ENCODE assay signal across 7 cellular contexts in the genomic region with DNA sequence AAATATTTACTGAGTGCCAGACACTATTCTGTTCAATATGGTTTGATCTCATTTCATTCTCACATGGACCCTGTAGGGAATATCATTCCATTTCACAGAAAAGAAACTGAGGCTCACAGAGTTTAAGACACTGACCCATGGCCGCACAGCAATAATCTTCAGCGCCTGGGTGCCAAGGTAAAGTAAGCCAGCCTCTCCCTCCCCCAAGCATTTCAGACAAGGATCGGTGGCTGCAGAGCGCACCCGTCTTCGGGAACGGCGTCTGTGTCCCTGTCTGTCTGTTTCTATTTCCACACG. TPM values are rescaled to one million over a fixed set of nuclear protein-coding genes. Genes with fewer than 3 reads are reported as not detected.
DNase-seq lines count a peak whose midpoint lies in the region; TF ChIP-seq lines count a peak whose summit lies in the region.

No MANE protein-coding gene starts in this region.

- H3K36me3 ChIP-seq in GM23248 (ENCODE audit: low read depth) (no peaks in the 10 kb centered on the region), SJSA1 (peaks cover 5% of the 10 kb centered on the region), sigmoid colon (no peaks in the 10 kb centered on the region)

- intact Hi-C loops in sigmoid colon (cut with DNase I), result no loop called here

- DNase-seq in GM23248 (no peak), SJSA1 (ENCODE audit: low read depth in 1 of 2, low spot score in 2 of 2) (no peak), fibroblast of pulmonary artery (ENCODE audit: low read depth) (no peak), sigmoid colon (no peak), NCI-H2196 treated with DMSO at 0.1 percent for 48 hours (lab: John Stamatoyannopoulos, UW; ENCODE audit: unreplicated experiment) (no peak), NCI-H2196 (lab: John Stamatoyannopoulos, UW; ENCODE audit: unreplicated experiment) (no peak)
- no peak for DNase-seq in central memory CD4-positive, alpha-beta T cell

- no peak for TF ChIP-seq EP300 in sigmoid colon (IDR thresholded peaks at IDR 0.05)

- peak overlapping the region; percentile 72 for H3K9ac ChIP-seq in GM23248

- no peaks in the 10 kb centered on the region for H4K20me1 ChIP-seq in GM23248 (ENCODE audit: insufficient read depth)

- peak overlapping the region; percentile 98 for H2AFZ ChIP-seq in GM23248

- in situ Hi-C loops in GM23248 (cut with MboI), result no loop called here

- H3K27me3 ChIP-seq in GM23248 (replicated peaks; ENCODE audit: insufficient read depth) (peaks cover 11% of the 10 kb centered on the region; the same call in 1 of the 2 replicates), SJSA1 (replicated peaks) (no peaks in the 10 kb centered on the region), sigmoid colon (peaks cover 48 to 64% (median 51%) of the 10 kb centered on the region in 3 donors)

- H3K9me3 ChIP-seq in GM23248 (ENCODE audit: low read depth) (no peaks in the 10 kb centered on the region), SJSA1 (replicated peaks) (peaks cover 3% of the 10 kb centered on the region; the same call in 1 of the 2 replicates), sigmoid colon (peaks cover 0 to 4% (median 0%) of the 10 kb centered on the region in 4 donors)

- 7% methylated on average over 9 of the region's 9 CpGs for WGBS in GM23248 (ENCODE audit: low coverage in 1 of 2, low lambda C conversion rate in 2 of 2, missing lambda C conversion rate in 2 of 2), 2 experiments
- 5 to 10% methylated on average over 9 of the region's 9 CpGs for WGBS in sigmoid colon, 2 donors

- no peak for TF ChIP-seq CTCF in fibroblast of pulmonary artery (IDR thresholded peaks at IDR 0.05; ENCODE audit: low read length, missing control alignments)
- TF ChIP-seq CTCF in sigmoid colon (IDR thresholded peaks at IDR 0.05), result no peak

- no peak overlapping the region for H3K27ac ChIP-seq in GM23248
- H3K27ac ChIP-seq in SJSA1, result peak overlapping the region; percentile 52
- peak overlapping the region in 1 of 4 donors; percentile 37 for H3K27ac ChIP-seq in sigmoid colon

- no peak for TF ChIP-seq POLR2A in sigmoid colon (IDR thresholded peaks at IDR 0.05)

- peak overlapping the region; percentile 92 for H3K4me2 ChIP-seq in GM23248 (ENCODE audit: unreplicated experiment)

- no peaks in the 10 kb centered on the region for H3K9me2 ChIP-seq in GM23248 (ENCODE audit: insufficient read depth)

- H3K4me3 ChIP-seq in GM23248 (peak overlapping the region; percentile 84), SJSA1 (peak overlapping the region; percentile 50), fibroblast of pulmonary artery (replicated peaks; ENCODE audit: low read depth, low read length) (peak overlapping the region; percentile 66), sigmoid colon (peak overlapping the region in 3 of 4 donors; percentile 26 to 46 (median 34))

- H3K79me2 ChIP-seq in GM23248 (ENCODE audit: insufficient read depth), result no peaks in the 10 kb centered on the region

- peaks cover 7% of the 10 kb centered on the region; the same call in 1 of the 2 replicates for H3K4me1 ChIP-seq in GM23248 (ENCODE audit: insufficient read depth)
- H3K4me1 ChIP-seq in SJSA1 (replicated peaks), result peaks cover 64% of the 10 kb centered on the region
- H3K4me1 ChIP-seq in sigmoid colon, result peaks cover 0 to 43% (median 39%) of the 10 kb centered on the region in 4 donors

- H3F3A ChIP-seq in GM23248 (ENCODE audit: insufficient read depth), result peaks cover 18% of the 10 kb centered on the region; the same call in 1 of the 2 replicates

RNA-seq across cellular contexts. Expression of gene PDE4A, which starts 4.3 kb away (rescaled TPM):
- total RNA-seq in GM23248 (2014; rRNA removed; shearing (Covaris generic)), result 2.4 and 4.7 TPM in 2 replicates
- 15.9 and 17.4 TPM in 2 replicates for polyA plus RNA-seq in GM23248 (2016; fragmentation: Nextera tagmentation; extraction: Ambion mirVana)
- 6.9 and 11.5 TPM in 2 replicates for total RNA-seq in SJSA1 (2014; rRNA removed; shearing (Covaris generic))
- total RNA-seq in sigmoid colon, result 10 to 100 TPM in 3 of 4 donors, 1 to 10 TPM in 1; 7.6 to 14.7 (median 12.9) TPM
- 1 to 10 TPM; 4.2 to 7.2 (median 6.2) TPM for polyA plus RNA-seq in sigmoid colon

RNA-seq across cellular contexts. Expression of gene CDC37, which starts 12.7 kb away (rescaled TPM):
- 268 and 301 TPM in 2 replicates for total RNA-seq in GM23248 (2014; rRNA removed; shearing (Covaris generic))
- polyA plus RNA-seq in GM23248 (2016; fragmentation: Nextera tagmentation; extraction: Ambion mirVana) (288 and 291 TPM in 2 replicates), sigmoid colon (100 to 1,000 TPM; 129 to 294 (median 146) TPM)
- total RNA-seq in SJSA1 (2014; rRNA removed; shearing (Covaris generic)), result 284 and 367 TPM in 2 replicates
- 100 to 1,000 TPM; 106 to 144 (median 118) TPM for total RNA-seq in sigmoid colon

RNA-seq across cellular contexts. Expression of gene TYK2, which starts 35.7 kb away (rescaled TPM):
- 64.1 and 85.5 TPM in 2 replicates for total RNA-seq in GM23248 (2014; rRNA removed; shearing (Covaris generic))
- polyA plus RNA-seq in GM23248 (2016; fragmentation: Nextera tagmentation; extraction: Ambion mirVana), result 54.3 and 60.4 TPM in 2 replicates
- 62.3 and 72.4 TPM in 2 replicates for total RNA-seq in SJSA1 (2014; rRNA removed; shearing (Covaris generic))
- total RNA-seq in sigmoid colon, result 100 to 1,000 TPM in 1 of 4 donors, 10 to 100 TPM in 3; 36.7 to 125 (median 50.3) TPM
- polyA plus RNA-seq in sigmoid colon, result 100 to 1,000 TPM in 1 of 3 donors, 10 to 100 TPM in 2; 35.6 to 117 (median 38.4) TPM

Comparison
In these comparisons a context has a peak if more than half of its experiments do, and no peak if none do; other contexts are left out.
1. H3K4me3 ChIP-seq: peak in every context shown above with its lines; median percentile 84 in GM23248; 66 in fibroblast of pulmonary artery; 50 in SJSA1; 34 in sigmoid colon.